8 cellular contexts compared by ENCODE assay signal in genomic region chr11:102268083-102268984, GRCh38. TPM values are rescaled to one million over a fixed set of nuclear protein-coding genes. Genes with fewer than 3 reads are reported as not detected.
DNase-seq lines count a peak whose midpoint lies in the region; ATAC-seq, FAIRE-seq and TF ChIP-seq lines count a peak whose summit lies in the region.

No MANE protein-coding gene starts in this region.

- H3K4me1 Mint-ChIP-seq in stimulated activated effector memory CD8-positive, alpha-beta T cell treated with anti-CD3 and anti-CD28 coated beads, Interleukin-12 subunit alpha, Interleukin-12 subunit beta, amount 100 ng/mL, for 72 hours: peaks cover 20% of the 10 kb centered on the region

- peaks cover 11 to 20% of the 10 kb centered on the region in 2 experiments for H3K27me3 ChIP-seq in endothelial cell of umbilical vein (ENCODE audit: control insufficient read depth in 2 of 2, insufficient read depth in 2 of 2, low read length in 2 of 2)
- no peaks in the 10 kb centered on the region for H3K27me3 ChIP-seq in muscle layer of colon (ENCODE audit: control insufficient read depth in 1 of 2, insufficient read depth in 2 of 2, low read length in 2 of 2)

- CTCF ChIA-PET in endothelial cell of umbilical vein (lab: Charles Lee): interaction anchor here (0.6 to 1.6 kb wide), 10 partner anchors 8 to 398 kb away, joined by 3 to 6 read pairs (median 4); no protein-coding TSS in a partner anchor

- ATAC-seq in GM18909 (IDR thresholded peaks at IDR 0.05; ENCODE audit: poor library complexity, unreplicated experiment) (peak; percentile 99), HG03175 (IDR thresholded peaks at IDR 0.05; ENCODE audit: unreplicated experiment) (peak; percentile 93)
- peak; percentile 98 for ATAC-seq in stimulated activated effector memory CD8-positive, alpha-beta T cell treated with anti-CD3 and anti-CD28 coated beads, Interleukin-12 subunit alpha, Interleukin-12 subunit beta, amount 100 ng/mL, for 72 hours

- H3K9me1 ChIP-seq in endothelial cell of umbilical vein (replicated peaks; ENCODE audit: control insufficient read depth, extremely low read depth, insufficient read depth, low read length): no peaks in the 10 kb centered on the region

- H3K4me3 Mint-ChIP-seq in stimulated activated effector memory CD8-positive, alpha-beta T cell treated with anti-CD3 and anti-CD28 coated beads, Interleukin-12 subunit alpha, Interleukin-12 subunit beta, amount 100 ng/mL, for 72 hours: peak overlapping the region; percentile 75

- no peaks in the 10 kb centered on the region for H3K9me3 Mint-ChIP-seq in stimulated activated effector memory CD8-positive, alpha-beta T cell treated with anti-CD3 and anti-CD28 coated beads, Interleukin-12 subunit alpha, Interleukin-12 subunit beta, amount 100 ng/mL, for 72 hours

- H3K79me2 ChIP-seq in endothelial cell of umbilical vein (ENCODE audit: control insufficient read depth, insufficient read depth, low read length): no peaks in the 10 kb centered on the region

- no TSS peak for BruUV-seq in endothelial cell of umbilical vein (replicated peaks; lab: Mats Ljungman, UMichigan)

- H3K9ac ChIP-seq in endothelial cell of umbilical vein (replicated peaks; ENCODE audit: extremely low read depth, insufficient read depth, low read length): no peak overlapping the region
- no peak overlapping the region for H3K9ac ChIP-seq in muscle layer of colon (ENCODE audit: low read length)

- no peaks in the 10 kb centered on the region for H3K36me3 ChIP-seq in endothelial cell of umbilical vein (ENCODE audit: control insufficient read depth in 2 of 2, extremely low read depth in 1 of 2, insufficient read depth in 2 of 2, low read length in 2 of 2)
- H3K36me3 ChIP-seq in muscle layer of colon (ENCODE audit: insufficient read depth, low read length): no peaks in the 10 kb centered on the region

- intact Hi-C loops in endothelial cell of umbilical vein (cut with micrococcal nuclease): loop anchor here (2.0 to 10.0 kb wide), 3 partner anchors 42 to 404 kb away; partner anchors contain the start of gene YAP1

- H4K20me1 ChIP-seq in endothelial cell of umbilical vein (replicated peaks; ENCODE audit: control insufficient read depth, extremely low read depth, insufficient read depth, low read length): no peaks in the 10 kb centered on the region

- H3K27ac ChIP-seq in endothelial cell of umbilical vein (ENCODE audit: insufficient read depth, low read depth, low read length) (no peak overlapping the region), muscle layer of colon (ENCODE audit: low read depth, low read length) (no peak overlapping the region)

- H3K4me1 ChIP-seq in endothelial cell of umbilical vein (ENCODE audit: control insufficient read depth, extremely low read depth, insufficient read depth, low read length): peaks cover 6% of the 10 kb centered on the region
- H3K4me1 ChIP-seq in muscle layer of colon (ENCODE audit: insufficient read depth, low read length): no peaks in the 10 kb centered on the region

- FAIRE-seq in endothelial cell of umbilical vein (lab: Jason Lieb, UNC): no peak

- peak overlapping the region; percentile 21 for H2AFZ ChIP-seq in endothelial cell of umbilical vein (ENCODE audit: low read depth, low read length)

- no peaks in the 10 kb centered on the region for H3K9me3 ChIP-seq in endothelial cell of umbilical vein (replicated peaks; ENCODE audit: control insufficient read depth, insufficient read depth, low read length)
- H3K9me3 ChIP-seq in muscle layer of colon (ENCODE audit: low read length): no peaks in the 10 kb centered on the region

- peak overlapping the region; percentile 77 for H3K4me2 ChIP-seq in endothelial cell of umbilical vein (ENCODE audit: insufficient read depth, low read length)

- H3K27ac Mint-ChIP-seq in stimulated activated effector memory CD8-positive, alpha-beta T cell treated with anti-CD3 and anti-CD28 coated beads, Interleukin-12 subunit alpha, Interleukin-12 subunit beta, amount 100 ng/mL, for 72 hours: peak overlapping the region; percentile 48

- no peak for TF ChIP-seq POLR2A in endothelial cell of umbilical vein (IDR thresholded peaks at IDR 0.05; ENCODE audit: low read depth, low read length)

- peak overlapping the region; percentile 5 to 41 (median 7) for H3K4me3 ChIP-seq in endothelial cell of umbilical vein (replicated peaks in 1 of 3; ENCODE audit: insufficient read depth in 1 of 3, low read depth in 1 of 3, low read length in 3 of 3)
- H3K4me3 ChIP-seq in muscle layer of colon (ENCODE audit: low read depth in 1 of 2, low read length in 2 of 2): peak overlapping the region; percentile 11 to 65

- dilution Hi-C loops in endothelial cell of umbilical vein (cut with MboI; ENCODE audit: extremely low pct_ligation_motif_present, low sequenced_read_pairs): no loop called here

- peak in 1 of 2 donors; percentile 30 for TF ChIP-seq CTCF in endothelial cell of umbilical vein (IDR thresholded peaks at IDR 0.05; ENCODE audit: extremely low read depth in 1 of 2, insufficient read depth in 1 of 2, low read depth in 1 of 2, low read length in 2 of 2)

- peak; percentile 69 for DNase-seq in A172 (ENCODE audit: low spot score)
- DNase-seq in NCI-H460 (ENCODE audit: extremely low read depth, low read depth): peak; percentile 54
- peak; percentile 44 to 54 for DNase-seq in activated CD8-positive, alpha-beta memory T cell treated with anti-CD3 and anti-CD28 coated beads for 4 hours (ENCODE audit: low read depth in 2 of 2)
- peak; percentile 51 for DNase-seq in endothelial cell of umbilical vein (ENCODE audit: low read depth, low spot score)
- DNase-seq in stimulated activated effector memory CD8-positive, alpha-beta T cell treated with anti-CD3 and anti-CD28 coated beads, Interleukin-12 subunit alpha, Interleukin-12 subunit beta, amount 100 ng/mL, for 72 hours (ENCODE audit: low spot score in 2 of 2): peak; percentile 39 to 75

- POLR2A ChIA-PET in endothelial cell of umbilical vein (lab: Charles Lee): interaction anchor here (0.8 kb wide), 1 partner anchor 207 kb away, joined by 5 read pairs; no protein-coding TSS in a partner anchor

- peaks cover 5% of the 10 kb centered on the region for H3K36me3 Mint-ChIP-seq in stimulated activated effector memory CD8-positive, alpha-beta T cell treated with anti-CD3 and anti-CD28 coated beads, Interleukin-12 subunit alpha, Interleukin-12 subunit beta, amount 100 ng/mL, for 72 hours

TF ChIP-seq in endothelial cell of umbilical vein, 7 proteins besides CTCF, POLR2A, EP300 and RAD21:
- TF ChIP-seq EZH2 (IDR thresholded peaks at IDR 0.05; ENCODE audit: borderline replicate concordance, low read depth, low read length, severe bottlenecking): no peak
- no peak for TF ChIP-seq FOS (IDR thresholded peaks at IDR 0.05; ENCODE audit: borderline replicate concordance, insufficient read depth, low read length)
- no peak for TF ChIP-seq GATA2 (IDR thresholded peaks at IDR 0.05; ENCODE audit: insufficient read depth, insufficient read length, low read depth, low read length)
- TF ChIP-seq MAX (IDR thresholded peaks at IDR 0.05; ENCODE audit: insufficient read depth, insufficient read length): no peak
- no peak for TF ChIP-seq JUN (IDR thresholded peaks at IDR 0.05; ENCODE audit: borderline replicate concordance, insufficient read depth, insufficient read length, low read depth)
- no peak for TF ChIP-seq POLR2AphosphoS5 (IDR thresholded peaks at IDR 0.05; ENCODE audit: insufficient read depth, low read depth, low read length)
- no peak for TF ChIP-seq MYC (IDR thresholded peaks at IDR 0.05; ENCODE audit: low read depth, low read length)

RNA-seq across cellular contexts. Expression of gene BIRC3, which starts 49.0 kb away (rescaled TPM):
- total RNA-seq in A172 (2014; rRNA removed; shearing (Covaris generic)): 7.0 and 11.6 TPM in 2 replicates
- total RNA-seq in NCI-H460 (2014; rRNA removed; shearing (Covaris generic)): 1.6 and 2.0 TPM in 2 replicates
- 0.17 and 2.1 TPM in 2 replicates for polyA plus RNA-seq in NCI-H460 (2014; cell fraction: nucleus; rRNA removed)
- 0.60 and 1.4 TPM in 2 replicates for total RNA-seq in endothelial cell of umbilical vein
- 0.28 and 0.37 TPM in 2 replicates for polyA plus RNA-seq in endothelial cell of umbilical vein
- 0.43 and 0.68 TPM in 2 replicates for polyA plus RNA-seq in endothelial cell of umbilical vein (2011; cell fraction: cytosol; rRNA removed)
- 0.67 and 0.83 TPM in 2 replicates for polyA plus RNA-seq in endothelial cell of umbilical vein (2011; cell fraction: nucleus; rRNA removed)
- 1.2 and 1.6 TPM in 2 replicates for polyA plus RNA-seq in endothelial cell of umbilical vein (2012)
- polyA minus RNA-seq in endothelial cell of umbilical vein: 0.59 and 1.5 TPM in 2 replicates
- 7.0 TPM for polyA minus RNA-seq in endothelial cell of umbilical vein (2011; cell fraction: cytosol; rRNA and poly(A)+ RNA removed)
- 0.72 and 1.1 TPM in 2 replicates for polyA minus RNA-seq in endothelial cell of umbilical vein (2011; cell fraction: nucleus; rRNA and poly(A)+ RNA removed)
